In genomic region chr3:186315581-186316354, GRCh38 we compare ENCODE assay signal across 23 cellular contexts. TPM values are rescaled to one million over a fixed set of nuclear protein-coding genes. Genes with fewer than 3 reads are reported as not detected.
A peak's percentile ranks its signal among the peaks of the same experiment; 100 is the strongest.
DNase-seq lines count a peak whose midpoint lies in the region; ATAC-seq lines count a peak whose summit lies in the region.
"Had no signal": no experiment of that assay in that cellular context is flagged by ENCODE, and none has a peak within 500 bp of the region (broad histone marks: within the 10 kb centered on the region; RNA-seq: fewer than 3 reads in every experiment).

No MANE protein-coding gene starts in this region.

- H2AK5ac ChIP-seq in mesenchymal stem cell (ENCODE audit: low read length, severe bottlenecking), result no peak overlapping the region

- no peak overlapping the region for H3K23ac ChIP-seq in mesenchymal stem cell (ENCODE audit: low read length in 2 of 2)

- H3K4me2 ChIP-seq in mesenchymal stem cell (ENCODE audit: low read length, poor library complexity, severe bottlenecking), result no peak overlapping the region
- H3K4me2 ChIP-seq: neural progenitor cell had no signal

- H3K27me3 ChIP-seq in mesenchymal stem cell (ENCODE audit: control insufficient read depth in 1 of 2, insufficient read depth in 1 of 2, low read length in 2 of 2), result peaks cover 21 to 64% of the 10 kb centered on the region in 2 experiments
- H3K27me3 ChIP-seq: neural progenitor cell, sigmoid colon, uterus had no signal

- H2AFZ ChIP-seq in mesenchymal stem cell (ENCODE audit: low read depth, low read length), result no peak overlapping the region
- H2AFZ ChIP-seq: neural progenitor cell had no signal

- no peak overlapping the region for H3K4me3 ChIP-seq in mesenchymal stem cell (ENCODE audit: insufficient read depth in 1 of 2, low read depth in 1 of 2, low read length in 2 of 2)
- H3K4me3 ChIP-seq: lower lobe of right lung, neural progenitor cell, sigmoid colon, uterus had no signal

- H4K91ac ChIP-seq in mesenchymal stem cell (ENCODE audit: low read length), result no peak overlapping the region

- WGBS in mesenchymal stem cell, result 91% methylated on average over 5 of the region's 5 CpGs

- no peak for ATAC-seq in GM18502 (IDR thresholded peaks at IDR 0.05; ENCODE audit: poor library complexity, unreplicated experiment)
- ATAC-seq: CD8-positive, alpha-beta T cell; lower lobe of right lung had no signal

- H3K4me1 ChIP-seq in mesenchymal stem cell (ENCODE audit: control insufficient read depth, insufficient read depth, low read depth, low read length), result no peaks in the 10 kb centered on the region
- H3K4me1 ChIP-seq: lower lobe of right lung, neural progenitor cell, sigmoid colon, uterus had no signal

- no peaks in the 10 kb centered on the region for H3K79me1 ChIP-seq in mesenchymal stem cell (replicated peaks; ENCODE audit: low read length, poor library complexity, severe bottlenecking)

- no peaks in the 10 kb centered on the region for H3K36me3 ChIP-seq in mesenchymal stem cell (ENCODE audit: control insufficient read depth in 1 of 2, insufficient read depth in 2 of 2, low read depth in 1 of 2, low read length in 2 of 2)
- H3K36me3 ChIP-seq: lower lobe of right lung, neural progenitor cell, uterus had no signal

- no peak overlapping the region for H3K9ac ChIP-seq in mesenchymal stem cell (ENCODE audit: low read length)
- H3K9ac ChIP-seq: neural progenitor cell had no signal

- no peak overlapping the region for H2BK15ac ChIP-seq in mesenchymal stem cell (ENCODE audit: low read depth, poor library complexity, severe bottlenecking)

- peak; percentile 74 for DNase-seq in EL
- peak; percentile 13 for DNase-seq in HS-5 (ENCODE audit: low read depth)
- peak; percentile 9 for DNase-seq in myocyte (ENCODE audit: low read depth)
- DNase-seq in T1000 (lab: John Stamatoyannopoulos, UW), result no peak
- no peak for DNase-seq in mesenchymal stem cell
- DNase-seq in NK-92 (lab: John Stamatoyannopoulos, UW; ENCODE audit: unreplicated experiment), result no peak
- DNase-seq: activated naive CD4-positive, alpha-beta T cell treated with anti-CD3 and anti-CD28 coated beads for 36 hours; activated T-cell treated with anti-CD3 and anti-CD28 coated beads, Interleukin-2, amount 50 U/mL, for 48 hours; aorta; CD8-positive, alpha-beta T cell; cerebellar nuclear complex; DMS153; lower lobe of right lung; NCI-H1694; NCI-H2171 treated with DMSO at 0.1 percent for 48 hours; NCI-H69; SHP77; sigmoid colon; substantia nigra; uterus had no signal

- no peaks in the 10 kb centered on the region for H3K9me3 ChIP-seq in mesenchymal stem cell (ENCODE audit: control insufficient read depth, low read length)
- H3K9me3 ChIP-seq: lower lobe of right lung, sigmoid colon, uterus had no signal

- no peak overlapping the region for H2BK120ac ChIP-seq in mesenchymal stem cell (ENCODE audit: low read depth, low read length)

- H3K4ac ChIP-seq in mesenchymal stem cell (ENCODE audit: low read depth in 1 of 2, low read length in 2 of 2), result no peak overlapping the region

- H2BK5ac ChIP-seq in mesenchymal stem cell (ENCODE audit: low read depth, low read length, poor library complexity, severe bottlenecking), result no peak overlapping the region

- H2BK12ac ChIP-seq in mesenchymal stem cell (ENCODE audit: low read length in 2 of 2), result no peak overlapping the region

- H3K18ac ChIP-seq in mesenchymal stem cell (ENCODE audit: low read depth in 1 of 2, low read length in 2 of 2), result no peak overlapping the region

- H4K8ac ChIP-seq in mesenchymal stem cell (ENCODE audit: low read length), result no peak overlapping the region

- H3K27ac ChIP-seq in angular gyrus (ENCODE audit: low read depth, low read length), result peak overlapping the region; percentile 12
- no peak overlapping the region for H3K27ac ChIP-seq in mesenchymal stem cell (ENCODE audit: low read length, poor library complexity, severe bottlenecking)
- H3K27ac ChIP-seq: lower lobe of right lung, neural progenitor cell, uterus had no signal

- no peak overlapping the region for H3K14ac ChIP-seq in mesenchymal stem cell (ENCODE audit: low read length in 2 of 2)

RNA-seq across cellular contexts. Expression of gene DGKG, which starts 46.3 kb away (rescaled TPM):
- total RNA-seq in myocyte, result 4.3 and 6.3 TPM in 2 replicates
- polyA plus RNA-seq in myocyte (2012), result 2.0 TPM
- polyA plus RNA-seq in mesenchymal stem cell (2013, experiment 1 of 2), result 2.3 TPM
- 2.5 TPM for polyA plus RNA-seq in mesenchymal stem cell (2013, experiment 2 of 2)
- total RNA-seq: CD8-positive, alpha-beta T cell had no signal

Comparison
In these comparisons a context has a peak if more than half of its experiments do, and no peak if none do; other contexts are left out.
1. DNase-seq: peak in EL (single experiment), HS-5 (single experiment) and myocyte (single experiment); none in T1000 (single experiment), mesenchymal stem cell (single experiment) and NK-92 (single experiment).